In genomic region chr21:44977616-44978340, GRCh38 we compare ENCODE assay signal across 26 cellular contexts. TPM values are rescaled to one million over a fixed set of nuclear protein-coding genes. Genes with fewer than 3 reads are reported as not detected.
"Had no signal": no experiment of that assay in that cellular context is flagged by ENCODE, and none has a peak within 500 bp of the region (broad histone marks: within the 10 kb centered on the region; RNA-seq: fewer than 3 reads in every experiment).

No MANE protein-coding gene starts in this region.

- H3K36me3 ChIP-seq: adrenal gland had no signal

- DNase-seq: activated CD4-positive, alpha-beta T cell treated with anti-CD3 and anti-CD28 coated beads for 4 hours; activated CD4-positive, alpha-beta T cell treated with anti-CD3 and anti-CD28 coated beads, Interleukin-2, amount 50 U/mL, for 4 hours; activated CD8-positive, alpha-beta memory T cell treated with anti-CD3 and anti-CD28 coated beads, Interleukin-2, amount 50 U/mL, for 48 hours; activated CD8-positive, alpha-beta T cell treated with anti-CD3 and anti-CD28 coated beads, Interleukin-2, amount 10 ng/mL, durations not matched to agents 7 days and 5 days; activated naive CD4-positive, alpha-beta T cell treated with anti-CD3 and anti-CD28 coated beads, Interleukin-2, amount 50 U/mL, for 16 hours; activated naive CD8-positive, alpha-beta T cell treated with anti-CD3 and anti-CD28 coated beads, Interleukin-2, amount 10 ng/mL, durations not matched to agents 7 days and 5 days; activated T-cell treated with anti-CD3 and anti-CD28 coated beads, Interleukin-2, amount 50 U/mL, for 1 hour; adrenal gland; anterior cingulate cortex; MG63; MV-4-11; NCI-H1092 treated with DMSO at 0.1 percent for 48 hours; NCI-H1417 treated with DMSO at 0.1 percent for 48 hours; NCI-H1694; NCI-H2029; NCI-H345; NCI-H510A; NCI-H526 treated with DMSO at 0.1 percent for 48 hours; NCI-H82; Right ventricle myocardium superior; SJCRH30; SK-N-SH; T-helper 1 cell had no signal

- H3K4me3 ChIP-seq: adrenal gland, MG63, SJCRH30 had no signal

- H3K4me2 ChIP-seq: KMS-11, SK-N-SH had no signal

- H3K27me3 ChIP-seq: adrenal gland, MG63, SJCRH30 had no signal

- ATAC-seq: activated CD4-positive, CD25-positive, alpha-beta regulatory T cell treated with anti-CD3 and anti-CD28 coated beads, Interleukin-2, amount 50 U/mL, for 24 hours; activated CD8-positive, alpha-beta T cell treated with anti-CD3 and anti-CD28 coated beads, Interleukin-2, amount 10 ng/mL, durations not matched to agents 7 days and 5 days had no signal

- H3K9ac ChIP-seq: KMS-11, SK-N-SH had no signal

- H3K9me3 ChIP-seq: adrenal gland, MG63, SJCRH30, SK-N-SH had no signal

- H3K27ac ChIP-seq: adrenal gland, KMS-11, SJCRH30 had no signal

RNA-seq across cellular contexts. Expression of gene ITGB2, which starts 57.1 kb away (rescaled TPM):
- total RNA-seq: RPMI7951 had no signal
